21 cellular contexts compared by ENCODE assay signal in genomic region chr18:51138936-51139335, GRCh38.
"Had no signal": no experiment of that assay in that cellular context is flagged by ENCODE, and none has a peak within 500 bp of the region (broad histone marks: within the 10 kb centered on the region; RNA-seq: fewer than 3 reads in every experiment).

No MANE protein-coding gene starts in this region.

- H3K4me3 ChIP-seq: K562 had no signal

- H3K27ac ChIP-seq: KMS-11 had no signal

- ATAC-seq: HepG2, K562, SK-N-SH treated with all-trans-retinoic acid at 6 μM for 48 hours had no signal

- DNase-seq: IMR-90, Kasumi-1, NCI-H1092, NCI-H1105 treated with DMSO at 0.1 percent for 48 hours, NCI-H1417 treated with DMSO at 0.1 percent for 48 hours, NCI-H146, NCI-H1694 treated with DMSO at 0.1 percent for 48 hours, NCI-H1930, NCI-H2081, NCI-H2107, NCI-H2227 treated with DMSO at 0.1 percent for 48 hours, NCI-H524, NCI-H526 treated with DMSO at 0.1 percent for 48 hours, NCI-H748 treated with DMSO at 0.1 percent for 48 hours, RPMI8226, SHP77, T-helper 1 cell had no signal

- H3K4me2 ChIP-seq: KMS-11 had no signal
